Comparison of ENCODE assay signal across 9 cellular contexts in the genomic region with DNA sequence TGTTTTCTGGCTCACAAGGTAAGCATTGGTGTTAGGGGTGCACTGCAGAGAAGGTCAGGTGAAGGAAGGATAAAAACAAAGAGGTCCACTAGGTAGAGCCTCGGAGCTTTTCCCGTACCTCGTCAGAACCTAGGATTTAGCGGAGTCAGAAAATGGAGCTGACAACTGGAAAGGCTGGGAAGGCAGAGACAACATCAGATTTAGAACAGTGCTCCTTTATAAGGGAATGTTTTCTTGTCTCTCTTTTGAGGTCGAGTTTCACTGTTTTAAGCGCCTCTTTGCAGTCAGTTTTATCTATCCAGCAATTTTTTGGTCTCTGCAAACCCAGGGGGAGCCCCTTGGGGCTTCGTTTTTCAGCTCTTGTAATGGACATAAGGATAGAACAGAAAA.
DNase-seq lines count a peak whose midpoint lies in the region; TF ChIP-seq lines count a peak whose summit lies in the region.
"Had no signal": no experiment of that assay in that cellular context is flagged by ENCODE, and none has a peak within 500 bp of the region (broad histone marks: within the 10 kb centered on the region; RNA-seq: fewer than 3 reads in every experiment).

No MANE protein-coding gene starts in this region.

- H3K27ac Mint-ChIP-seq in activated naive CD4-positive, alpha-beta T cell treated with anti-CD3 and anti-CD28 coated beads, Interleukin-2, amount 10 ng/mL, durations not matched to agents 7 days and 5 days, result peak overlapping the region; percentile 98
- H3K27ac Mint-ChIP-seq in chondrocyte (ENCODE audit: unreplicated experiment), result peak overlapping the region; percentile 97

- peak overlapping the region; percentile 78 for H3K4me3 Mint-ChIP-seq in activated naive CD4-positive, alpha-beta T cell treated with anti-CD3 and anti-CD28 coated beads, Interleukin-2, amount 10 ng/mL, durations not matched to agents 7 days and 5 days
- peak overlapping the region; percentile 71 for H3K4me3 Mint-ChIP-seq in chondrocyte (ENCODE audit: unreplicated experiment)

- no peaks in the 10 kb centered on the region for H3K9me3 ChIP-seq in mesodermal cell (ENCODE audit: control insufficient read depth, low read length)

- WGBS in mesodermal cell (ENCODE audit: insufficient coverage in 2 of 2), 2 experiments, result 39 to 44% methylated on average over 6 to 7 of the region's 7 CpGs
- 18% methylated on average over 7 of the region's 7 CpGs for WGBS in urinary bladder

- H3K36me3 Mint-ChIP-seq in activated naive CD4-positive, alpha-beta T cell treated with anti-CD3 and anti-CD28 coated beads, Interleukin-2, amount 10 ng/mL, durations not matched to agents 7 days and 5 days, result peaks cover 64% of the 10 kb centered on the region
- H3K36me3 Mint-ChIP-seq in chondrocyte (ENCODE audit: low read depth), result peaks cover 15% of the 10 kb centered on the region

- H3K27me3 Mint-ChIP-seq in activated naive CD4-positive, alpha-beta T cell treated with anti-CD3 and anti-CD28 coated beads, Interleukin-2, amount 10 ng/mL, durations not matched to agents 7 days and 5 days, result no peaks in the 10 kb centered on the region
- H3K27me3 Mint-ChIP-seq in chondrocyte (ENCODE audit: low read depth), result no peaks in the 10 kb centered on the region

- H3K4me1 ChIP-seq in mesodermal cell (ENCODE audit: control insufficient read depth, insufficient read depth, low read length, poor library complexity, severe bottlenecking), result peaks cover 50% of the 10 kb centered on the region
- no peaks in the 10 kb centered on the region for H3K4me1 ChIP-seq in urinary bladder (ENCODE audit: insufficient read depth)

- TF ChIP-seq CTCF in chondrocyte (IDR thresholded peaks at IDR 0.05), result no peak

- CTCF ChIA-PET in activated naive CD4-positive, alpha-beta T cell treated with anti-CD3 and anti-CD28 coated beads, Interleukin-2, amount 10 ng/mL, durations not matched to agents 7 days and 5 days (lab: Charles Lee), result interaction anchor here (1.1 kb wide), 1 partner anchor 73 kb away, joined by 3 read pairs; no protein-coding TSS in a partner anchor

- no peak for DNase-seq in activated naive CD4-positive, alpha-beta T cell treated with anti-CD3 and anti-CD28 coated beads, Interleukin-2, amount 10 ng/mL, durations not matched to agents 7 days and 5 days
- DNase-seq in activated naive CD4-positive, alpha-beta T cell treated with anti-CD3 and anti-CD28 coated beads, Interleukin-2, amount 50 U/mL, for 16 hours, result no peak
- DNase-seq in chondrocyte (ENCODE audit: low spot score) (no peak), NCI-H1436 treated with DMSO at 0.1 percent for 48 hours (lab: John Stamatoyannopoulos, UW) (no peak), NCI-H1694 (lab: John Stamatoyannopoulos, UW) (no peak)
- DNase-seq in central memory CD4-positive, alpha-beta T cell, result no peak
- DNase-seq: NCI-H1694 treated with DMSO at 0.1 percent for 48 hours had no signal

- H3K4me3 ChIP-seq in mesodermal cell (ENCODE audit: extremely low read depth, insufficient read depth, low read length, poor library complexity, severe bottlenecking) (peak overlapping the region; percentile 9), urinary bladder (ENCODE audit: low read depth, low read length) (peak overlapping the region; percentile 48)

- H3K27ac ChIP-seq in mesodermal cell (ENCODE audit: low read depth, low read length, severe bottlenecking) (peak overlapping the region; percentile 96), urinary bladder (ENCODE audit: low read depth) (peak overlapping the region; percentile 80)

- H3K36me3 ChIP-seq in mesodermal cell (ENCODE audit: control insufficient read depth, insufficient read depth, low read length) (peaks cover 50% of the 10 kb centered on the region), urinary bladder (ENCODE audit: insufficient read depth) (no peaks in the 10 kb centered on the region)

- H3K9me3 Mint-ChIP-seq in activated naive CD4-positive, alpha-beta T cell treated with anti-CD3 and anti-CD28 coated beads, Interleukin-2, amount 10 ng/mL, durations not matched to agents 7 days and 5 days, result no peaks in the 10 kb centered on the region
- no peaks in the 10 kb centered on the region for H3K9me3 Mint-ChIP-seq in chondrocyte (ENCODE audit: low read depth)

- peaks cover 81% of the 10 kb centered on the region for H3K4me1 Mint-ChIP-seq in activated naive CD4-positive, alpha-beta T cell treated with anti-CD3 and anti-CD28 coated beads, Interleukin-2, amount 10 ng/mL, durations not matched to agents 7 days and 5 days
- peaks cover 55% of the 10 kb centered on the region for H3K4me1 Mint-ChIP-seq in chondrocyte (ENCODE audit: low read depth)
